9 cellular contexts compared by ENCODE assay signal in the genomic region with DNA sequence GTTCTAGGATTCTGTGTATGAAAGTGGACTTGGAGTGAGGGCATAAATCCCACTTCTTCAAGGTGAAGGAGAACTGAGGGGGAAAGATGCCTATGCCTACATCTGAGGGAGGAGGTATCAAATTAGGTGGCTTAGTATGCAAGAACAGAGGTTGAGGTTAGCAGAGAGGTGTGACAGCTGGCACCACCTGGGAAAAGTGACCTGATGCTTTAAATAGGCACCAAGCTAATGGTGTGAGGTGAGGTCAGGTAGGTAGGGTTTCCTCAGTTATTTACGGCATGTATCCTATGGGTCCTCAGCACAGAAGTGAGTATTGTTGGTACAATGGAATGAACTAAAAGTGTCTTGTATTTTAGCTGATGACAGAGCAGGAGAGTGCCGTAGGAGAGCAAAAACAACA.
"Had no signal": no experiment of that assay in that cellular context is flagged by ENCODE, and none has a peak within 500 bp of the region (broad histone marks: within the 10 kb centered on the region; RNA-seq: fewer than 3 reads in every experiment).

No MANE protein-coding gene starts in this region.

- DNase-seq: GM23248, GOT3, H7, HFFc6, IMR-90, KG1 had no signal

- ATAC-seq: HCT116, K562 had no signal

- H3K4me3 Mint-ChIP-seq: HFFc6 had no signal

- H3K9me3 Mint-ChIP-seq: HFFc6 had no signal

- H2AFZ ChIP-seq: GM23248 had no signal

- H3K27ac Mint-ChIP-seq: HFFc6 had no signal

- H3K27ac ChIP-seq: GM23248 had no signal

- H3K4me3 ChIP-seq: GM23248, HAP-1, K562 had no signal

- H3K36me3 ChIP-seq: HAP-1 had no signal

- H3K4me1 ChIP-seq: HAP-1 had no signal

- H3K9ac ChIP-seq: GM23248 had no signal

- H3K9me3 ChIP-seq: HAP-1 had no signal
